8 cellular contexts compared by ENCODE assay signal in the genomic region with DNA sequence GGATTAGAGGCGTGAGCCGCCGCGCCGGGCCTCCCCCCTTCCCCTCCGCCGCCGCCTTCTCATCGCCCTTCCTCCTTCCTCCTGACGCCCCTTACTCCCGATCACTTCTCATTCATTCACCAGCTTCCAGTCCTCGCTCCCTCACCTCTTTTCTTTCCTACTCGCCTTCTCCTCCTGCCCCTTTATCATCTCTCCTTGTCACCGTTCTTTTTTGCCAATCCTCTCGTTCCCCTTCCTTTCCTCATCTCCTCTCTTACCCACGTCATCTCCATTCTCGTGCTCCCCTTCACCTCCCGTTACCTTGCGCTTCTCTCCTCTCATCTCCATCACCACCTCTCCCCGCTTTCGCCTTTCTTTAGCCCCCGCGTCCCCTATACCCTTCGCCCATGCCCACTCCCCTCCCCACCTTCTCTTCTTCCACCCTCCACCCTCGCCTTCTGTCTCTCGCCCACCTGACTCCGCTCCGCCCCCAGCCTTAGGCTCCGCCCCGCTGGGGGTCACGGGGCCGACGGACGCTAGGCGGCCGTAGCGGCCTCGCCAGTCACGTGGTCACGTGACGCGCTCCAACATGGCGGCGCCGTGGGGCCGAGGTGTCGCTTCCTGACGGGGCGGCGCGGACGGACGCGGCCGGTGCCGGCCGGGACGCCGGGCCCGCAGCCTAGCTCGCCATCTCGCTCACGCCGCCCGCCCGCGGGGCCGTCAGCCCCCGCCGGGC. TPM values are rescaled to one million over a fixed set of nuclear protein-coding genes. Genes with fewer than 3 reads are reported as not detected.
A peak's percentile ranks its signal among the peaks of the same experiment; 100 is the strongest.
DNase-seq lines count a peak whose midpoint lies in the region; ATAC-seq lines count a peak whose summit lies in the region.

A gene (plus strand): TSS at position 544 of the 715 bp plus-strand sequence. CDS start 179 bp downstream, outside the sequence.

- H3K4me3 ChIP-seq in CD8-positive, alpha-beta memory T cell (ENCODE audit: low read length): peak within 1 kb of the TSS; percentile 98
- H3K4me3 ChIP-seq in effector memory CD4-positive, alpha-beta T cell (ENCODE audit: insufficient read depth, low read depth, low read length, poor library complexity, severe bottlenecking): peak within 1 kb of the TSS; percentile 85

- H3K27ac ChIP-seq in CD8-positive, alpha-beta memory T cell (ENCODE audit: low read depth, low read length): peak within 1 kb of the TSS; percentile 90
- H3K27ac ChIP-seq in effector memory CD4-positive, alpha-beta T cell (ENCODE audit: insufficient read depth, low read length, poor library complexity, severe bottlenecking): peak within 1 kb of the TSS; percentile 79

- peaks cover 0 to 1% of the 10 kb centered on the region in 2 donors for H3K27me3 Mint-ChIP-seq in CD8-positive, alpha-beta memory T cell
- no peaks in the 10 kb centered on the region for H3K27me3 Mint-ChIP-seq in memory B cell

- peak; percentile 77 for ATAC-seq in GM19468 (IDR thresholded peaks at IDR 0.05; ENCODE audit: extremely low read depth, unreplicated experiment)
- ATAC-seq in memory B cell (ENCODE audit: low read depth): peak; percentile 82

- peak; percentile 87 to 92 (median 89) for DNase-seq in CD8-positive, alpha-beta memory T cell
- DNase-seq in HT-29 (ENCODE audit: low spot score) (peak; percentile 98), NOMO-1 treated with DMSO at 0.1 percent for 48 hours (lab: John Stamatoyannopoulos, UW; ENCODE audit: unreplicated experiment) (peak; percentile 84), memory B cell (ENCODE audit: low spot score in 2 of 2) (peak; percentile 91 to 92)
- DNase-seq in activated CD8-positive, alpha-beta memory T cell treated with anti-CD3 and anti-CD28 coated beads for 4 hours (ENCODE audit: low read depth in 2 of 2): peak; percentile 82 to 84
- peak; percentile 80 to 88 (median 88) for DNase-seq in effector memory CD4-positive, alpha-beta T cell
- peak; percentile 84 for DNase-seq in stimulated activated CD8-positive, alpha-beta memory T cell treated with anti-CD3 and anti-CD28 coated beads, Interleukin-12 subunit alpha, Interleukin-12 subunit beta, amount 100 ng/mL, for 1 hour (ENCODE audit: low read depth)

- H3K27ac Mint-ChIP-seq in CD8-positive, alpha-beta memory T cell: peak within 1 kb of the TSS; percentile 94 to 100 (median 98)
- peak within 1 kb of the TSS; percentile 97 for H3K27ac Mint-ChIP-seq in memory B cell

- peaks cover 43 to 53% (median 53%) of the 10 kb centered on the region in 3 donors for H3K4me1 Mint-ChIP-seq in CD8-positive, alpha-beta memory T cell
- peaks cover 43% of the 10 kb centered on the region for H3K4me1 Mint-ChIP-seq in memory B cell

- peaks cover 27% of the 10 kb centered on the region for H3K4me1 ChIP-seq in CD8-positive, alpha-beta memory T cell (ENCODE audit: insufficient read depth, low read length)
- peaks cover 17% of the 10 kb centered on the region for H3K4me1 ChIP-seq in effector memory CD4-positive, alpha-beta T cell (ENCODE audit: control insufficient read depth, insufficient read depth, low read length, poor library complexity, severe bottlenecking)

- CTCF ChIA-PET in CD8-positive, alpha-beta memory T cell (lab: Charles Lee): interaction anchor here (1.0 to 2.1 kb wide), 3 partner anchors 16 to 285 kb away, joined by 4 to 7 read pairs (median 5); no protein-coding TSS in a partner anchor

- no peaks in the 10 kb centered on the region for H3K9me3 Mint-ChIP-seq in CD8-positive, alpha-beta memory T cell
- H3K9me3 Mint-ChIP-seq in memory B cell: no peaks in the 10 kb centered on the region

- POLR2A ChIA-PET in CD8-positive, alpha-beta memory T cell (lab: Charles Lee): no interaction called here

- peak within 1 kb of the TSS; percentile 90 to 99 (median 94) for H3K4me3 Mint-ChIP-seq in CD8-positive, alpha-beta memory T cell
- peak within 1 kb of the TSS; percentile 94 for H3K4me3 Mint-ChIP-seq in memory B cell

- H3K36me3 ChIP-seq in CD8-positive, alpha-beta memory T cell (ENCODE audit: insufficient read depth, low read length): no peaks in the 10 kb centered on the region
- no peaks in the 10 kb centered on the region for H3K36me3 ChIP-seq in effector memory CD4-positive, alpha-beta T cell (ENCODE audit: control insufficient read depth, insufficient read depth, low read length)

- H3K27me3 ChIP-seq in CD8-positive, alpha-beta memory T cell (ENCODE audit: insufficient read depth, low read length, poor library complexity, severe bottlenecking): no peaks in the 10 kb centered on the region
- H3K27me3 ChIP-seq in effector memory CD4-positive, alpha-beta T cell (replicated peaks; ENCODE audit: control insufficient read depth, insufficient read depth, low read length, poor library complexity, severe bottlenecking): no peaks in the 10 kb centered on the region

- peaks cover 0 to 8% (median 0%) of the 10 kb centered on the region in 3 donors for H3K36me3 Mint-ChIP-seq in CD8-positive, alpha-beta memory T cell
- peaks cover 2% of the 10 kb centered on the region for H3K36me3 Mint-ChIP-seq in memory B cell

- H3K9me3 ChIP-seq in CD8-positive, alpha-beta memory T cell (ENCODE audit: low read length): no peaks in the 10 kb centered on the region
- no peaks in the 10 kb centered on the region for H3K9me3 ChIP-seq in effector memory CD4-positive, alpha-beta T cell (ENCODE audit: control insufficient read depth, low read length)

RNA-seq across cellular contexts. Expression of the gene that starts here (rescaled TPM):
- 10 to 100 TPM; 36.6 to 37.6 TPM for total RNA-seq in CD8-positive, alpha-beta memory T cell
- 9.5 TPM for polyA plus RNA-seq in CD8-positive, alpha-beta memory T cell
- 31.3 and 31.8 TPM in 2 replicates for total RNA-seq in HT-29 (2014; rRNA removed; shearing (Covaris generic))

Comparison
In these comparisons a context has a peak if more than half of its experiments do, and no peak if none do; other contexts are left out.
1. Peak in every context shown above with its lines: DNase-seq, ATAC-seq, H3K4me3 ChIP-seq and H3K27ac ChIP-seq.